Comparison of ENCODE assay signal across 18 cellular contexts in the genomic region with DNA sequence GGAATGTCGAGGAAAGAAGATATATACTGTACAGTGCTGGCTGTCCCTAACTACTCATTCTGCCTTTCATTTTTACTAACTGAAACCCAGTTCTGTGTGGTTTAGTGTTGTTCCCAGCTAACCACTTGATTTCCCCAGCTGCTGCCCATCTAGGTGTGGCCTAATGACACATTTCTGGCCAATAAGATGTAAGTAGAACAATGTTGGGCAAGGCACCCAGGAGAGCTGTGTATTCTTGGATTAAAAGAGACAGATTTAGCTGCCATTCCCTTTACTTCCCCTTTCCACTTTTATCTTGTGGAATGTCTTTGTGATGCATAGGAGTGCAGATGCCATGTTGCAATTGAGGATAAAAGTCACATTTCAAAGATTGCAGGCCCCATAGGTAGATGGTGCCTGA. TPM values are rescaled to one million over a fixed set of nuclear protein-coding genes. Genes with fewer than 3 reads are reported as not detected.
A peak's percentile ranks its signal among the peaks of the same experiment; 100 is the strongest.
DNase-seq lines count a peak whose midpoint lies in the region; ATAC-seq and TF ChIP-seq lines count a peak whose summit lies in the region.
"Had no signal": no experiment of that assay in that cellular context is flagged by ENCODE, and none has a peak within 500 bp of the region (broad histone marks: within the 10 kb centered on the region; RNA-seq: fewer than 3 reads in every experiment).

No MANE protein-coding gene starts in this region.

- peak; percentile 3 for DNase-seq in MCF 10A (ENCODE audit: unreplicated experiment)
- DNase-seq in breast epithelium (ENCODE audit: low spot score in 2 of 2) = no peak
- no peak for DNase-seq in WTC11 (ENCODE audit: low spot score)
- DNase-seq in NCI-H187 treated with DMSO at 0.1 percent for 48 hours (lab: John Stamatoyannopoulos, UW) = no peak
- DNase-seq in A172 (ENCODE audit: low spot score) = no peak
- DNase-seq in T-cell = no peak
- DNase-seq: activated CD4-positive, alpha-beta T cell treated with anti-CD3 and anti-CD28 coated beads, Interleukin-2, amount 10 ng/mL, durations not matched to agents 24 days and 14 days; activated T-cell treated with anti-CD3 and anti-CD28 coated beads, Interleukin-2, amount 50 U/mL, for 72 hours; anterior cingulate cortex; CD4-positive, alpha-beta T cell; immature natural killer cell; psoas muscle had no signal

- POLR2A ChIA-PET in MCF 10A (lab: Yijun Ruan, JAX) (interaction anchor here (0.7 kb wide), 2 partner anchors 7 to 12 kb away, joined by 3 read pairs; no protein-coding TSS in a partner anchor), WTC11 (lab: Charles Lee) (no interaction called here), T-cell (lab: Charles Lee) (no interaction called here)

- H3K4me1 Mint-ChIP-seq in MCF 10A (ENCODE audit: insufficient read depth, unreplicated experiment) (peaks cover 5% of the 10 kb centered on the region), WTC11 (peaks cover 32% of the 10 kb centered on the region), T-cell (no peaks in the 10 kb centered on the region)
- H3K4me1 Mint-ChIP-seq: activated CD4-positive, alpha-beta T cell treated with anti-CD3 and anti-CD28 coated beads, Interleukin-2, amount 10 ng/mL, durations not matched to agents 24 days and 14 days had no signal

- no peak overlapping the region for H3K27ac ChIP-seq in breast epithelium
- H3K27ac ChIP-seq: 22Rv1, psoas muscle, tibial nerve had no signal

- no peaks in the 10 kb centered on the region for H3K27me3 ChIP-seq in breast epithelium
- H3K27me3 ChIP-seq: tibial nerve had no signal

- H3K27ac Mint-ChIP-seq in MCF 10A (ENCODE audit: low read depth, unreplicated experiment) (peak overlapping the region; percentile 6), WTC11 (peak overlapping the region; percentile 53; the same call in 1 of the 2 replicates), T-cell (no peak overlapping the region)
- H3K27ac Mint-ChIP-seq: activated CD4-positive, alpha-beta T cell treated with anti-CD3 and anti-CD28 coated beads, Interleukin-2, amount 10 ng/mL, durations not matched to agents 24 days and 14 days; activated T-cell treated with anti-CD3 and anti-CD28 coated beads, Interleukin-2, amount 50 U/mL, for 72 hours; CD4-positive, alpha-beta T cell; dendritic cell treated with granulocyte-macrophage colony-stimulating factor and Interleukin-4, amounts not matched to agents 40 ng/mL and 50 ng/mL, for 4 days; immature natural killer cell had no signal

- H3K36me3 Mint-ChIP-seq in MCF 10A (ENCODE audit: insufficient read depth, unreplicated experiment) (no peaks in the 10 kb centered on the region), WTC11 (no peaks in the 10 kb centered on the region), T-cell (no peaks in the 10 kb centered on the region)
- H3K36me3 Mint-ChIP-seq: immature natural killer cell had no signal

- no peaks in the 10 kb centered on the region for H3K9me3 ChIP-seq in breast epithelium
- H3K9me3 ChIP-seq: psoas muscle, tibial nerve had no signal

- no peak for TF ChIP-seq POLR2A in breast epithelium (IDR thresholded peaks at IDR 0.05)

- no peaks in the 10 kb centered on the region for H3K36me3 ChIP-seq in breast epithelium
- H3K36me3 ChIP-seq: tibial nerve had no signal

- no peak overlapping the region for H3K4me3 ChIP-seq in breast epithelium
- H3K4me3 ChIP-seq: psoas muscle, tibial nerve had no signal

- no peak for TF ChIP-seq CTCF in MCF 10A (IDR thresholded peaks at IDR 0.05; ENCODE audit: unreplicated experiment)
- no peak for TF ChIP-seq CTCF in breast epithelium (IDR thresholded peaks at IDR 0.05)
- TF ChIP-seq CTCF in WTC11 (IDR thresholded peaks at IDR 0.05) = no peak

- H3K4me3 Mint-ChIP-seq in MCF 10A (ENCODE audit: unreplicated experiment) (no peak overlapping the region), WTC11 (no peak overlapping the region), T-cell (no peak overlapping the region)
- H3K4me3 Mint-ChIP-seq: activated CD4-positive, alpha-beta T cell treated with anti-CD3 and anti-CD28 coated beads, Interleukin-2, amount 10 ng/mL, durations not matched to agents 24 days and 14 days; activated T-cell treated with anti-CD3 and anti-CD28 coated beads, Interleukin-2, amount 50 U/mL, for 72 hours; CD4-positive, alpha-beta T cell; dendritic cell treated with granulocyte-macrophage colony-stimulating factor and Interleukin-4, amounts not matched to agents 40 ng/mL and 50 ng/mL, for 4 days; immature natural killer cell had no signal

- intact Hi-C loops in MCF 10A (cut with micrococcal nuclease) (no loop called here), breast epithelium (cut with DNase I; ENCODE audit: low total_unique reads) (no loop called here)

- no peaks in the 10 kb centered on the region for H3K4me1 ChIP-seq in breast epithelium
- H3K4me1 ChIP-seq: psoas muscle, tibial nerve had no signal

- BruUV-seq in MCF 10A (replicated peaks; lab: Mats Ljungman, UMichigan) = no TSS peak

- H3K9me3 Mint-ChIP-seq in MCF 10A (ENCODE audit: unreplicated experiment) (no peaks in the 10 kb centered on the region), WTC11 (no peaks in the 10 kb centered on the region), T-cell (peaks cover 0 to 4% (median 3%) of the 10 kb centered on the region in 3 donors)
- H3K9me3 Mint-ChIP-seq: activated CD4-positive, alpha-beta T cell treated with anti-CD3 and anti-CD28 coated beads, Interleukin-2, amount 10 ng/mL, durations not matched to agents 24 days and 14 days; activated T-cell treated with anti-CD3 and anti-CD28 coated beads, Interleukin-2, amount 50 U/mL, for 72 hours; CD4-positive, alpha-beta T cell; dendritic cell treated with granulocyte-macrophage colony-stimulating factor and Interleukin-4, amounts not matched to agents 40 ng/mL and 50 ng/mL, for 4 days had no signal

- CTCF ChIA-PET in MCF 10A (lab: Yijun Ruan, JAX) = interaction anchor here (0.6 to 1.5 kb wide), 2 partner anchors 158 to 523 kb away, joined by 3 to 5 read pairs; no protein-coding TSS in a partner anchor
- CTCF ChIA-PET in WTC11 (lab: Charles Lee) = interaction anchor here (0.9 to 3.2 kb wide), 2 partner anchors 13 to 158 kb away, joined by 3 to 18 read pairs; no protein-coding TSS in a partner anchor
- CTCF ChIA-PET in T-cell (lab: Charles Lee) = no interaction called here

- ATAC-seq in HG03159 (IDR thresholded peaks at IDR 0.05; ENCODE audit: unreplicated experiment) (peak; percentile 70), WTC11 (peak; percentile 93), HG03571 (IDR thresholded peaks at IDR 0.05; ENCODE audit: unreplicated experiment) (no peak), T-cell (replicated peaks in 1 of 4) (no peak)
- ATAC-seq: activated T-cell treated with anti-CD3 and anti-CD28 coated beads, Interleukin-2, amount 50 U/mL, for 72 hours; Panc1; psoas muscle had no signal

- H3K27me3 Mint-ChIP-seq in MCF 10A (ENCODE audit: insufficient read depth, unreplicated experiment) (no peaks in the 10 kb centered on the region), WTC11 (ENCODE audit: low read depth) (peaks cover 8% of the 10 kb centered on the region), T-cell (no peaks in the 10 kb centered on the region)
- H3K27me3 Mint-ChIP-seq: activated CD4-positive, alpha-beta T cell treated with anti-CD3 and anti-CD28 coated beads, Interleukin-2, amount 10 ng/mL, durations not matched to agents 24 days and 14 days; CD4-positive, alpha-beta T cell; dendritic cell treated with granulocyte-macrophage colony-stimulating factor and Interleukin-4, amounts not matched to agents 40 ng/mL and 50 ng/mL, for 4 days had no signal

TF ChIP-seq in WTC11, 78 proteins besides CTCF, POLR2A, EP300 and RAD21:
- no peak for TF ChIP-seq ZMAT4 (CRISPR knock-in tag; IDR thresholded peaks at IDR 0.05)
- TF ChIP-seq TEAD1 (CRISPR knock-in tag; IDR thresholded peaks at IDR 0.05) = peak; percentile 56; the same call in 1 of the 2 replicates

RNA-seq across cellular contexts. Expression of gene PCDH9, which starts 28.3 kb away (rescaled TPM):
- total RNA-seq in MCF 10A (2022) (7.2 and 10.1 TPM in 2 replicates), breast epithelium (10 to 100 TPM in 1 of 3 donors, 1 to 10 TPM in 1, under 1 TPM in 1; 0.98 to 26.7 (median 3.7) TPM), WTC11 (2021) (0.25 to 0.48 TPM (median 0.34 TPM) in 3 replicates), T-cell (1 to 10 TPM in 1 of 5 donors, under 1 TPM in 4; 0.38 to 1.3 (median 0.53) TPM)
- 0.02 TPM in 1 of 2 replicates, not detected in the other for total RNA-seq in A172 (2014; rRNA removed; shearing (Covaris generic))

Comparison
In these comparisons a context has a peak if more than half of its experiments do, and no peak if none do; other contexts are left out.
1. H3K27ac Mint-ChIP-seq: peak in MCF 10A (single experiment) and WTC11 (single experiment); none in T-cell (0 of 2).
2. ATAC-seq: peak in HG03159 (single experiment) and WTC11 (single experiment); none in HG03571 (single experiment) and T-cell (0 of 4).
3. CTCF ChIA-PET loops: an anchor here in MCF 10A (0.6 to 1.5 kb wide) and WTC11 (0.9 to 3.2 kb wide); none called in T-cell.